In genomic region chr3:45574067-45574494, GRCh38 we compare ENCODE assay signal across 19 cellular contexts.
"Had no signal": no experiment of that assay in that cellular context is flagged by ENCODE, and none has a peak within 500 bp of the region (broad histone marks: within the 10 kb centered on the region; RNA-seq: fewer than 3 reads in every experiment).

No MANE protein-coding gene starts in this region.

- H3K9me3 Mint-ChIP-seq: activated CD4-positive, alpha-beta memory T cell treated with anti-CD3 and anti-CD28 coated beads for 36 hours; activated T-helper 1 cell treated with anti-CD3 and anti-CD28 coated beads, Interleukin-12 subunit alpha, Interleukin-12 subunit beta, Interleukin-2, Interleukin-4 antibody, amounts not matched to agents 30 ng/mL and 10 ng/mL and 1 ng/mL, durations not matched to agents 14 hours and 24 hours and 36 hours; natural killer cell; stimulated activated effector memory CD8-positive, alpha-beta T cell treated with anti-CD3 and anti-CD28 coated beads, Interleukin-12 subunit alpha, Interleukin-12 subunit beta, amount 100 ng/mL, for 72 hours had no signal

- H3K27me3 Mint-ChIP-seq: activated CD4-positive, alpha-beta memory T cell treated with anti-CD3 and anti-CD28 coated beads for 36 hours had no signal

- H3K27ac ChIP-seq: esophagus squamous epithelium, parathyroid adenoma, stomach had no signal

- H2AFZ ChIP-seq: parathyroid adenoma had no signal

- H3K79me2 ChIP-seq: parathyroid adenoma had no signal

- H3K9ac ChIP-seq: parathyroid adenoma had no signal

- H3K27ac Mint-ChIP-seq: activated CD4-positive, alpha-beta memory T cell treated with anti-CD3 and anti-CD28 coated beads for 36 hours; activated naive CD8-positive, alpha-beta T cell; activated T-helper 1 cell treated with anti-CD3 and anti-CD28 coated beads, Interleukin-12 subunit alpha, Interleukin-12 subunit beta, Interleukin-2, Interleukin-4 antibody, amounts not matched to agents 30 ng/mL and 10 ng/mL and 1 ng/mL, durations not matched to agents 14 hours and 24 hours and 36 hours; natural killer cell; stimulated activated effector memory CD8-positive, alpha-beta T cell treated with anti-CD3 and anti-CD28 coated beads, Interleukin-12 subunit alpha, Interleukin-12 subunit beta, amount 100 ng/mL, for 72 hours had no signal

- H3K36me3 Mint-ChIP-seq: activated CD4-positive, alpha-beta memory T cell treated with anti-CD3 and anti-CD28 coated beads for 36 hours; natural killer cell; stimulated activated effector memory CD8-positive, alpha-beta T cell treated with anti-CD3 and anti-CD28 coated beads, Interleukin-12 subunit alpha, Interleukin-12 subunit beta, amount 100 ng/mL, for 72 hours had no signal

- ATAC-seq: left cardiac atrium; natural killer cell; sciatic nerve; stimulated activated effector memory CD8-positive, alpha-beta T cell treated with anti-CD3 and anti-CD28 coated beads, Interleukin-12 subunit alpha, Interleukin-12 subunit beta, amount 100 ng/mL, for 72 hours; upper lobe of right lung had no signal

- H3K36me3 ChIP-seq: esophagus squamous epithelium, lower lobe of right lung, stomach, upper lobe of right lung had no signal

- H3K9me3 ChIP-seq: esophagus squamous epithelium, lower lobe of right lung, stomach, upper lobe of right lung had no signal

- H3K4me3 ChIP-seq: esophagus squamous epithelium, lower lobe of right lung, stomach, upper lobe of right lung had no signal

- FAIRE-seq: bronchial epithelial cell, endothelial cell of umbilical vein had no signal

- H3K4me1 ChIP-seq: esophagus squamous epithelium had no signal

- DNase-seq: activated CD4-positive, alpha-beta memory T cell treated with anti-CD3 and anti-CD28 coated beads for 36 hours; activated T-cell treated with anti-CD3 and anti-CD28 coated beads for 4 hours; effector CD4-positive, alpha-beta T cell; esophagus squamous epithelium; left cardiac atrium; lower lobe of right lung; natural killer cell; stimulated activated CD4-positive, alpha-beta T cell treated with anti-CD3 and anti-CD28 coated beads, Interleukin-4, amount 100 ng/mL, for 24 hours; stomach; T-helper 1 cell; T-helper 9 cell; upper lobe of right lung had no signal

- H3K27me3 ChIP-seq: esophagus squamous epithelium, stomach, upper lobe of right lung had no signal

- H3K4me3 Mint-ChIP-seq: activated CD4-positive, alpha-beta memory T cell treated with anti-CD3 and anti-CD28 coated beads for 36 hours; activated naive CD8-positive, alpha-beta T cell; activated T-helper 1 cell treated with anti-CD3 and anti-CD28 coated beads, Interleukin-12 subunit alpha, Interleukin-12 subunit beta, Interleukin-2, Interleukin-4 antibody, amounts not matched to agents 30 ng/mL and 10 ng/mL and 1 ng/mL, durations not matched to agents 14 hours and 24 hours and 36 hours; natural killer cell; stimulated activated effector memory CD8-positive, alpha-beta T cell treated with anti-CD3 and anti-CD28 coated beads, Interleukin-12 subunit alpha, Interleukin-12 subunit beta, amount 100 ng/mL, for 72 hours had no signal
